ENCODE assay signal across 7 cellular contexts in the genomic region with DNA sequence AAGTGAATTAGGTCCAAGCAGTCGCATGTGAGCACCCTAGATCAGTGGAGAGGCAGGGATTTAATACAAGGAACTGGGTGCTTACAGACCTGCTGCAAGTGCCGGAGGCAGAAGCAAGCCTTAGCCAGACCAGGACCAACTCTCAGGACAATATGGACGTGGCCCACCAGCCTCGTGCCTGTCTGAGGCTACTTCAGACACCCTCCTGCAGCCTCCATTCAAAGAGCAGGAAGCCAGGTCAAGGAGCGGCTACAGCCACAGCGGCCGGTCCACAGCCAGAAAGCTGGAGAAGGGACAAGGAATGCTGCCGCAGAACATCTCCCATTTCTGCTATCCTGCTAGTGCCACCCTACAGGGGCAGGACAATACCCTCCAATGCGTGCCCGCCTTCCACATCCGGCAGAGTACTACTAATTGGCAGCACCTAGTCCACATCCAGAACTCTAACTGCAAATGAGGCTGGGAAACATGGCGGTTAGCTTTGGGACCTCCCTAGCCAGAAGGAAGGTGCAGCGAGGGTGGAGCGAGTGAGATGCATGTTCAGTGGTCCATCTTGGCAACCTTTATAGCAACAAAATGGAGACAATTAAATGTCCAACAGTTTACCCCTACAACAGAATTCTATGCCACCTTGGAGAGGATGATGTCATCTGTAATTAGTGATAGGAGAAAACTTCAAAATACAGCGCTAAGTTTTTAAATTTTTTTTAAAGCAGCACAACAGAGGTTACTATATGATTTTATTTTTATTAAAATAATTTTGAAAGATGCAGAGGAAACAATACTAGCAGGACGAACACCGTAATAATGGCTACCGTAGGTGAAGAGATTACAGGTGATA. TPM values are rescaled to one million over a fixed set of nuclear protein-coding genes. Genes with fewer than 3 reads are reported as not detected.
DNase-seq lines count a peak whose midpoint lies in the region; ATAC-seq and TF ChIP-seq lines count a peak whose summit lies in the region.

No MANE protein-coding gene starts in this region.

- no peak overlapping the region for H3K18ac ChIP-seq in H9 (ENCODE audit: insufficient read length, low read depth, low read length)

- no peak overlapping the region for H3K14ac ChIP-seq in H9 (ENCODE audit: insufficient read depth, low read length)

- no peak overlapping the region for H3K4ac ChIP-seq in H9 (ENCODE audit: low read depth, low read length)

- H3K23ac ChIP-seq in H9 (ENCODE audit: insufficient read length, low read depth, low read length): no peak overlapping the region

- H3K9ac ChIP-seq in H9 (ENCODE audit: extremely low read depth, insufficient read length, low read length) (no peak overlapping the region), SU-DHL-6 (ENCODE audit: low read length) (no peak overlapping the region; the same call in 1 of the 2 replicates), fibroblast of lung (ENCODE audit: insufficient read depth, low read length) (no peak overlapping the region)

- no peaks in the 10 kb centered on the region for H3K79me1 ChIP-seq in H9 (ENCODE audit: insufficient read depth, low read depth, low read length, poor library complexity, severe bottlenecking)

- no peak overlapping the region for H2BK15ac ChIP-seq in H9 (ENCODE audit: low read depth, low read length)

- H3K36me3 ChIP-seq in SU-DHL-6 (ENCODE audit: low read length) (no peaks in the 10 kb centered on the region), fibroblast of lung (ENCODE audit: control insufficient read depth, insufficient read depth, low read length) (peaks cover 6% of the 10 kb centered on the region)

- no peaks in the 10 kb centered on the region for H3F3A ChIP-seq in SU-DHL-6 (ENCODE audit: insufficient read depth)

- H3K9me2 ChIP-seq in SU-DHL-6 (replicated peaks; ENCODE audit: insufficient read depth, low read length): no peaks in the 10 kb centered on the region

- H3K4me3 ChIP-seq in SU-DHL-6 (ENCODE audit: insufficient read depth, low read length, poor library complexity, severe bottlenecking) (no peak overlapping the region), fibroblast of lung (replicated peaks in 1 of 4; ENCODE audit: control extremely low read depth in 1 of 4, insufficient read depth in 1 of 4, low read depth in 3 of 4, low read length in 4 of 4) (peak overlapping the region in 1 of 4 experiments; percentile 82), skeletal muscle cell (ENCODE audit: low read depth, low read length) (peak overlapping the region; percentile 77)

- H3K4me3 Mint-ChIP-seq in H9: peak overlapping the region; percentile 93 to 97

- H2AFZ ChIP-seq in H9 (ENCODE audit: low read length): no peak overlapping the region
- peak overlapping the region; percentile 85 for H2AFZ ChIP-seq in SU-DHL-6 (ENCODE audit: low read depth, low read length, severe bottlenecking)
- no peak overlapping the region for H2AFZ ChIP-seq in fibroblast of lung (ENCODE audit: low read length)

- H2AK5ac ChIP-seq in H9 (ENCODE audit: insufficient read length, low read length): no peak overlapping the region

- H3K36me3 Mint-ChIP-seq in H9 (ENCODE audit: insufficient read depth in 1 of 3, low read depth in 3 of 3): peaks cover 19 to 23% (median 21%) of the 10 kb centered on the region in 3 experiments; a peak in 6 of 7 replicates

- H3K27ac Mint-ChIP-seq in H9: no peak overlapping the region

- H2BK12ac ChIP-seq in H9 (ENCODE audit: insufficient read length, low read depth, low read length): no peak overlapping the region

- H3K79me2 ChIP-seq in H9 (ENCODE audit: insufficient read depth, low read length) (peaks cover 13% of the 10 kb centered on the region; the same call in 1 of the 2 replicates), SU-DHL-6 (ENCODE audit: insufficient read depth, low read length) (no peaks in the 10 kb centered on the region; the same call in 1 of the 2 replicates), fibroblast of lung (ENCODE audit: control insufficient read depth, insufficient read depth, low read length) (peaks cover 5% of the 10 kb centered on the region)

- DNase-seq in H9: no peak
- DNase-seq in fibroblast of lung (ENCODE audit: low read depth in 2 of 2): no peak
- no peak for DNase-seq in skeletal muscle cell (ENCODE audit: low read depth)
- DNase-seq in NCI-H82 treated with DMSO at 0.1 percent for 48 hours (lab: John Stamatoyannopoulos, UW; ENCODE audit: unreplicated experiment): no peak
- no peak for DNase-seq in T1000 (lab: John Stamatoyannopoulos, UW)

- H2BK20ac ChIP-seq in H9 (ENCODE audit: low read depth, low read length, poor library complexity, severe bottlenecking): no peak overlapping the region

- TF ChIP-seq CTCF in H9 (conservative IDR thresholded peaks at IDR 0.05) (no peak), SU-DHL-6 (IDR thresholded peaks at IDR 0.05; ENCODE audit: insufficient read depth, low read length, poor library complexity, severe bottlenecking) (no peak), fibroblast of lung (conservative IDR thresholded peaks at IDR 0.05 in 1 of 2, IDR thresholded peaks at IDR 0.05 in 1 of 2; ENCODE audit: low read depth in 1 of 2, low read length in 2 of 2) (no peak)

- H3K23me2 ChIP-seq in H9 (ENCODE audit: insufficient read length, low read depth, low read length, poor library complexity, severe bottlenecking): peaks cover 10% of the 10 kb centered on the region

- no peak for ATAC-seq in HG02610 (IDR thresholded peaks at IDR 0.05; ENCODE audit: unreplicated experiment)

- no peak overlapping the region for H3T11ph ChIP-seq in H9 (ENCODE audit: low read length)

- no CpG with 5 or more reads among the region's 18 CpGs for WGBS in H9 (ENCODE audit: extremely low coverage, insufficient read length, low lambda C conversion rate)

- H4K91ac ChIP-seq in H9 (ENCODE audit: insufficient read length, low read depth, low read length): no peak overlapping the region

- H2BK120ac ChIP-seq in H9 (ENCODE audit: low read depth, low read length, poor library complexity, severe bottlenecking): no peak overlapping the region

- no peaks in the 10 kb centered on the region for H4K20me1 ChIP-seq in H9 (ENCODE audit: control insufficient read depth, insufficient read depth, insufficient read length)
- H4K20me1 ChIP-seq in SU-DHL-6 (ENCODE audit: low read depth, low read length): no peaks in the 10 kb centered on the region
- H4K20me1 ChIP-seq in fibroblast of lung (ENCODE audit: control insufficient read depth, extremely low read depth, insufficient read depth, low read length): no peaks in the 10 kb centered on the region

- H3K27me3 ChIP-seq in H9 (ENCODE audit: insufficient read depth, low read length): peaks cover 2% of the 10 kb centered on the region; the same call in 1 of the 2 replicates
- no peaks in the 10 kb centered on the region for H3K27me3 ChIP-seq in SU-DHL-6 (ENCODE audit: low read length)
- H3K27me3 ChIP-seq in fibroblast of lung (ENCODE audit: control insufficient read depth, insufficient read depth, low read length): no peaks in the 10 kb centered on the region

- H4K5ac ChIP-seq in H9 (ENCODE audit: insufficient read length, low read depth, low read length): no peak overlapping the region

- H3K4me1 ChIP-seq in H9 (ENCODE audit: insufficient read depth, low read length) (peaks cover 3% of the 10 kb centered on the region; the same call in 1 of the 2 replicates), fibroblast of lung (ENCODE audit: control insufficient read depth, extremely low read depth, insufficient read depth, low read length) (peaks cover 2% of the 10 kb centered on the region)

- H4K8ac ChIP-seq in H9 (replicated peaks; ENCODE audit: insufficient read length, low read depth, low read length): no peak overlapping the region

- no peak overlapping the region for H2BK5ac ChIP-seq in H9 (ENCODE audit: insufficient read length, low read length)

- no peaks in the 10 kb centered on the region; a peak in 2 of 5 replicates for H3K9me3 Mint-ChIP-seq in H9

- H3K27ac ChIP-seq in H9 (ENCODE audit: insufficient read length, low read depth, low read length) (no peak overlapping the region), SU-DHL-6 (ENCODE audit: low read depth, low read length) (no peak overlapping the region), fibroblast of lung (ENCODE audit: insufficient read depth, low read length) (no peak overlapping the region)

- peaks cover 26 to 28% of the 10 kb centered on the region in 2 experiments for H3K4me1 Mint-ChIP-seq in H9

- H3K9me3 ChIP-seq in H9 (ENCODE audit: control insufficient read depth, low read depth, low read length): no peaks in the 10 kb centered on the region
- H3K9me3 ChIP-seq in SU-DHL-6 (ENCODE audit: insufficient read depth, low read length): no peaks in the 10 kb centered on the region
- no peaks in the 10 kb centered on the region for H3K9me3 ChIP-seq in fibroblast of lung (ENCODE audit: control insufficient read depth, insufficient read depth, low read depth, low read length)

- H3K4me2 ChIP-seq in H9 (ENCODE audit: insufficient read depth, insufficient read length, low read length) (no peak overlapping the region), SU-DHL-6 (ENCODE audit: low read depth, low read length, poor library complexity, severe bottlenecking) (peak overlapping the region; percentile 70), fibroblast of lung (ENCODE audit: extremely low read depth, insufficient read depth, low read length) (peak overlapping the region; percentile 88)

- peaks cover 40% of the 10 kb centered on the region for H3K27me3 Mint-ChIP-seq in H9 (ENCODE audit: low read depth)

- H3K56ac ChIP-seq in H9 (ENCODE audit: insufficient read length, low read depth, low read length): no peak overlapping the region

RNA-seq across cellular contexts. Expression of gene ALDH1B1, which starts 1.0 kb away (rescaled TPM):
- total RNA-seq in H9 (2021): 49.6 and 51.5 TPM in 2 replicates
- total RNA-seq in fibroblast of lung: 13.9 and 16.2 TPM in 2 replicates
- polyA plus RNA-seq in fibroblast of lung: 17.4 and 22.6 TPM in 2 replicates
- 17.5 and 22.1 TPM in 2 replicates for polyA plus RNA-seq in fibroblast of lung (2012)
- 31.5 and 33.9 TPM in 2 replicates for polyA minus RNA-seq in fibroblast of lung (ENCODE audit: low replicate concordance)

RNA-seq across cellular contexts. Expression of gene IGFBPL1, which starts 32.8 kb away (rescaled TPM):
- total RNA-seq in H9 (2021): 37.7 and 37.9 TPM in 2 replicates
- total RNA-seq in fibroblast of lung: not detected in 2 replicates
- not detected in 2 replicates for polyA plus RNA-seq in fibroblast of lung
- not detected in 2 replicates for polyA plus RNA-seq in fibroblast of lung (2012)
- not detected in 2 replicates for polyA minus RNA-seq in fibroblast of lung (ENCODE audit: low replicate concordance)

Comparison
In these comparisons a context has a peak if more than half of its experiments do, and no peak if none do; other contexts are left out.
1. RNA of gene IGFBPL1, which starts 32.8 kb away (total RNA-seq): 37.7 to 37.9 TPM in H9; not detected in fibroblast of lung; every median in the first group is over 10 times any median in the second.